Comparison of ENCODE assay signal across 1 cellular context in the genomic region with DNA sequence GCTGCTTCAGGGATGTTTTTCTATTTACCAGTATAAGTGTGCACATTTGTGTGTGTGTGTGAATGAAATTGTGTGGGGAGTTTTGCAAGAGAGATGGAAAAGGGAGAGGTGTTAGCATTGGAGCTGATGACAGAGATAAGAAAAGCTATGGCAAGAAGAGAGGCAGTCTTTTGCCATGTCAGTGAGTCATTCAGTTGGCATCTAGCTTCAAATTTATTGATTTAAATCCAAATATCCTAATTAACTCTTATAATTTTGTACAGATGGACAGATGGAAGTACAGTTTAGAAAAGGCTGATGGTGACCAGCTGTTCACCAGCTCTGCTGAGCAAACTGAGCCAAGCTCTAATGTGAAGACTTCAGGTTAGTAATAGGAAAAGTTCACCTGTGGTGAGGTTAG.
TF ChIP-seq lines count a peak whose summit lies in the region.

No MANE protein-coding gene starts in this region.

TF ChIP-seq in endothelial cell of umbilical vein, 7 proteins besides CTCF, POLR2A, EP300 and RAD21:
- TF ChIP-seq POLR2AphosphoS5 (IDR thresholded peaks at IDR 0.05; ENCODE audit: insufficient read depth, low read depth, low read length): no peak
- TF ChIP-seq GATA2 (IDR thresholded peaks at IDR 0.05; ENCODE audit: insufficient read depth, insufficient read length, low read depth, low read length): peak; percentile 50
TF ChIP-seq in endothelial cell of umbilical vein: peak in this region for 1.
